In the genomic region with DNA sequence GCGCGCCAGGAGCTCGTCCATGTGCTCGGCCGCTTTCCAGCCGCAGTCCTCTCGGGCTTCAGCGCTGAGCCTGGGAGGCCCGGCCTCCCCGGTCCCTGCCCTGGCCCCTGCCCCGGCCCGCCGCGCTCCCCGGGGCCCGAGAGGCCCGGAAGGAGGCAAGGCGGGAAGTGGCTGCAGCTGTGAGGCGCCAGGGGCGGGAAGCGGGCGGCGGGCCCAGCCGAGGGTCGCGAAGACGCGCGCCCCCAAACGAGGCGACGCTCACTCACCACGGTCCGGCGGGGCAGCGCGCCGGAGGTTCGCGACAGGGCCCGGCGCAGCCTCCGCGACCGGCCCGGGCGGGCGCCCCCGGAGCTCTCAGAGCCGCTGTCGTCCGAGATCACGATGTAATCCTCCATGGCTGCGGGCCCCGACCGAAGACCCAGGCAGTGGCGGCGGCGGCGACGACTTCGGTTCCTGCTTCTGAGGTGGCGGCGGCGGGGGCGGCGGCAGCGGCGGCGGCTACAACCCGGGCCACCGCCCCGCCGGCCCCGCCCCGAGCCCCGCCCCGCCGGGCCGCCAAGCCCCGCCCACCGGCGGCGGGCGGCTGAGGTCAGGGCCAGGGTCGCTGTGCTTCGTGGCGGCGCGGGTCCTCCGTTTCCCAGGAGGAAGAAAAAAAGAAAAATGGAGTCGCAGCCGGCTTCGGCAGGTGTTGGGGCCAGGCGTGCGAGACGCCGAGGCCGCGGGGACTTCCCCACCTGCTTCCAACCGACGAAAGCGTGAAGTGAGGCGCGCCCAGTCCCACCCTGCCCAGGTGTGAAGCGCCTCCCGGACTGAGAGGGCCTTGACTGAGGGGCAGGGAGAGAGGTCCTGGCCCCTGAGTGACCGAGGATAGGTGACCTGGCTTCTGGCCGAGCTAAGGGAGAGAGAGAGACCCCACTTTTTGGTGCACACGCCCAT, we compare ENCODE assay signal across 8 cellular contexts.
DNase-seq lines count a peak whose midpoint lies in the region; TF ChIP-seq lines count a peak whose summit lies in the region.
"Not testable (repeated sequence)": the region's sequence is repeated elsewhere in the genome, so short reads cannot be mapped to it uniquely, and the experiment has no call there.

No MANE protein-coding gene starts in this region.

- not testable (repeated sequence) for TF ChIP-seq EP300 in tibial nerve (IDR thresholded peaks at IDR 0.05)

- not testable (repeated sequence) for H3K27me3 Mint-ChIP-seq in IgD-negative memory B cell

- not testable (repeated sequence) for H3K9me3 Mint-ChIP-seq in IgD-negative memory B cell

- no CpG with 5 or more reads among the region's 110 CpGs for WGBS in tibial nerve, 2 donors

- not testable (repeated sequence) for TF ChIP-seq POLR2A in tibial nerve (IDR thresholded peaks at IDR 0.05)

- TF ChIP-seq CTCF in GM10248 (IDR thresholded peaks at IDR 0.05; ENCODE audit: control extremely low read depth, extremely low read depth, low read depth, missing control alignments); cardiac fibroblast (IDR thresholded peaks at IDR 0.05; ENCODE audit: low read depth, low read length); tibial nerve (IDR thresholded peaks at IDR 0.05): not testable (repeated sequence)

- H3K4me3 ChIP-seq in HAP-1 (peak overlapping the region; percentile 28), cardiac fibroblast (replicated peaks in 1 of 2; ENCODE audit: low read depth in 2 of 2, low read length in 2 of 2) (peak overlapping the region; percentile 27 to 55), skeletal muscle cell (ENCODE audit: low read depth, low read length) (peak overlapping the region; percentile 42), tibial nerve (peak overlapping the region; percentile 34 to 63 (median 38))

- H3K36me3 ChIP-seq in HAP-1 (replicated peaks); tibial nerve: not testable (repeated sequence)

- not testable (repeated sequence) for H3K9me3 ChIP-seq in HAP-1, tibial nerve

- not testable (repeated sequence) for H3K27ac ChIP-seq in tibial nerve

- not testable (repeated sequence) for H3K36me3 Mint-ChIP-seq in IgD-negative memory B cell

- peaks cover 7 to 10% (median 9%) of the 10 kb centered on the region in 3 donors for H3K4me1 Mint-ChIP-seq in IgD-negative memory B cell

- H3K27me3 ChIP-seq in HAP-1 (ENCODE audit: low read depth); tibial nerve: not testable (repeated sequence)

- peak; percentile 52 for DNase-seq in GM10248 (ENCODE audit: extremely low spot score)
- peak; percentile 26 to 81 for DNase-seq in HAP-1 (ENCODE audit: low spot score in 2 of 2)
- peak; percentile 75 to 78 for DNase-seq in activated CD4-positive, alpha-beta T cell treated with anti-CD3 and anti-CD28 coated beads, Interleukin-2, amount 50 U/mL, for 4 hours
- DNase-seq in cardiac fibroblast (ENCODE audit: low read depth in 2 of 2) = peak; percentile 8 to 11
- peak; percentile 6 for DNase-seq in iris pigment epithelial cell (ENCODE audit: low read depth)
- not testable (repeated sequence) for DNase-seq in skeletal muscle cell (ENCODE audit: low read depth)
- DNase-seq in tibial nerve (ENCODE audit: low spot score in 2 of 2) = peak; percentile 33 to 41

- CTCF ChIA-PET in GM10248 (lab: Yijun Ruan, JAX) = not testable (repeated sequence)

- POLR2A ChIA-PET in GM10248 (lab: Yijun Ruan, JAX) = not testable (repeated sequence)

- peak overlapping the region in 2 of 3 donors; percentile 63 to 88 for H3K27ac Mint-ChIP-seq in IgD-negative memory B cell

- in situ Hi-C loops in HAP-1 (cut with MboI; ENCODE audit: low sequenced_read_pairs) = not testable (repeated sequence)

- H3K4me1 ChIP-seq in HAP-1, tibial nerve: not testable (repeated sequence)

- peak overlapping the region in 1 of 4 donors; percentile 75 for H3K4me3 Mint-ChIP-seq in IgD-negative memory B cell
